Comparison of ENCODE assay signal across 20 cellular contexts in the genomic region with DNA sequence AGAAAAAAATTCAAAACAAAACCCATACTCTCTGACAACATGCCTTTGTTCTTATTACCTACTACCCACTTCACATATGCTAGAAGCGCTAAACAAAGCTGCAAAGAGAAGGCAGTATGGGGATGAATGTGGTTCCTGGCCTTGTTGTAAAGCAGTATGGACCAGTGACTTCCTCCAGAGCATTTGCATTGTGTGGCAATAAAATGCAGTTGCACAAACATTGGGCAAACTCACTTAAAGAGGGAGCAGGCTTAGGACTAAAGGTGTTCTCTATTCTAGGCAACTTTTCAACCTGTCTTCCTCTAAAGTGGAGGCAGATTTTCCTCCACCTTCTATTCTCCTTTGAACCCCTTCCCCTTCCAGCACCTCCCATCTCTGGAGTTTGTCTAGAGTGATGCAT. TPM values are rescaled to one million over a fixed set of nuclear protein-coding genes. Genes with fewer than 3 reads are reported as not detected.
"Had no signal": no experiment of that assay in that cellular context is flagged by ENCODE, and none has a peak within 500 bp of the region (broad histone marks: within the 10 kb centered on the region; RNA-seq: fewer than 3 reads in every experiment).

No MANE protein-coding gene starts in this region.

- H3K36me3 ChIP-seq: adrenal gland, gastroesophageal sphincter, heart right ventricle, lower lobe of right lung, ovary, upper lobe of left lung had no signal

- H3K4me1 ChIP-seq: adrenal gland, heart right ventricle, lower lobe of right lung, upper lobe of left lung had no signal

- DNase-seq: activated CD4-positive, alpha-beta memory T cell treated with anti-CD3 and anti-CD28 coated beads for 36 hours; activated CD4-positive, alpha-beta T cell treated with anti-CD3 and anti-CD28 coated beads for 36 hours; activated CD8-positive, alpha-beta memory T cell treated with anti-CD3 and anti-CD28 coated beads, Interleukin-2, amount 10 ng/mL, durations not matched to agents 7 days and 5 days; activated T-cell treated with anti-CD3 and anti-CD28 coated beads, Interleukin-2, amount 50 U/mL, for 1 hour; adrenal gland; heart right ventricle; left cardiac atrium; lower lobe of right lung; ovary; stimulated activated naive CD8-positive, alpha-beta T cell treated with anti-CD3 and anti-CD28 coated beads, Interleukin-15, amount 100 ng/mL, for 72 hours; upper lobe of left lung had no signal

- H3K9me3 ChIP-seq: adrenal gland, gastroesophageal sphincter, heart right ventricle, lower lobe of right lung, ovary, upper lobe of left lung had no signal

- H3K27me3 ChIP-seq: gastroesophageal sphincter, ovary, upper lobe of left lung had no signal

- H3K27ac ChIP-seq: adrenal gland, heart right ventricle, lower lobe of right lung, ovary, upper lobe of left lung had no signal

- H3K4me3 ChIP-seq: adrenal gland, gastroesophageal sphincter, heart right ventricle, lower lobe of right lung, ovary, upper lobe of left lung had no signal

RNA-seq across cellular contexts. Expression of gene TMIGD1, which starts 17.1 kb away (rescaled TPM):
- total RNA-seq: activated CD4-positive, alpha-beta memory T cell treated with anti-CD3 and anti-CD28 coated beads for 36 hours; activated CD4-positive, alpha-beta T cell treated with anti-CD3 and anti-CD28 coated beads for 36 hours; activated CD8-positive, alpha-beta memory T cell treated with anti-CD3 and anti-CD28 coated beads, Interleukin-2, amount 10 ng/mL, durations not matched to agents 7 days and 5 days; activated T-helper 2 cell treated with anti-CD3 and anti-CD28 coated beads, Interferon-gamma antibody, Interleukin-2, Interleukin-4, amounts not matched to agents 10 μg/mL and 5 μg/mL and 100 μg/mL, durations not matched to agents 14 hours and 24 hours and 36 hours; adrenal gland; chondrocyte; dermis microvascular lymphatic vessel endothelial cell; gastroesophageal sphincter; heart right ventricle; left cardiac atrium; lower lobe of right lung; mesothelial cell of epicardium; neural crest cell; pulmonary artery endothelial cell; sciatic nerve; temporal lobe; upper lobe of left lung had no signal
